In genomic region chr11:36376315-36376887, GRCh38 we compare ENCODE assay signal across 8 cellular contexts.
DNase-seq lines count a peak whose midpoint lies in the region; ATAC-seq and TF ChIP-seq lines count a peak whose summit lies in the region.

No MANE protein-coding gene starts in this region.

- ATAC-seq in naive B cell (ENCODE audit: low read depth in 2 of 2) = peak in 1 of 2 donors; percentile 6
- ATAC-seq in GM19324 (IDR thresholded peaks at IDR 0.05; ENCODE audit: low FRiP score, unreplicated experiment) = no peak
- ATAC-seq in HG02852 (IDR thresholded peaks at IDR 0.05; ENCODE audit: unreplicated experiment) = no peak

- no peak for TF ChIP-seq POLR2A in esophagus muscularis mucosa (IDR thresholded peaks at IDR 0.05; ENCODE audit: low read depth)

- H3K4me1 Mint-ChIP-seq in naive B cell = peaks cover 22 to 32% (median 26%) of the 10 kb centered on the region in 3 donors

- no peaks in the 10 kb centered on the region for H3K9me3 ChIP-seq in esophagus muscularis mucosa

- DNase-seq in NCI-H1417 (lab: John Stamatoyannopoulos, UW) = peak in 2 of 3 experiments; percentile 9 to 14
- no peak for DNase-seq in NCI-H1417 treated with DMSO at 0.1 percent for 48 hours (lab: John Stamatoyannopoulos, UW)
- DNase-seq in SW480 (ENCODE audit: low spot score) = peak; percentile 55
- no peak for DNase-seq in esophagus muscularis mucosa (ENCODE audit: extremely low spot score)
- no peak for DNase-seq in naive B cell
- DNase-seq in HuH-7.5 (ENCODE audit: low spot score) = no peak

- peak overlapping the region in 2 of 6 donors; percentile 10 to 94 for H3K27ac Mint-ChIP-seq in naive B cell

- peak overlapping the region; percentile 56 to 68 (median 57) for H3K4me3 ChIP-seq in esophagus muscularis mucosa

- H3K4me1 ChIP-seq in esophagus muscularis mucosa = peaks cover 4 to 26% (median 21%) of the 10 kb centered on the region in 4 donors

- peak overlapping the region; percentile 90 to 97 (median 94) for H3K4me3 Mint-ChIP-seq in naive B cell

- peak overlapping the region in 1 of 4 donors; percentile 21 for H3K27ac ChIP-seq in esophagus muscularis mucosa (replicated peaks in 1 of 4)

- H3K36me3 ChIP-seq in esophagus muscularis mucosa = no peaks in the 10 kb centered on the region

- no peaks in the 10 kb centered on the region for H3K36me3 Mint-ChIP-seq in naive B cell

- peaks cover 0 to 54% (median 17%) of the 10 kb centered on the region in 4 donors for H3K27me3 ChIP-seq in esophagus muscularis mucosa

- no peaks in the 10 kb centered on the region for H3K9me3 Mint-ChIP-seq in naive B cell

- TF ChIP-seq EP300 in esophagus muscularis mucosa (IDR thresholded peaks at IDR 0.05) = no peak

- WGBS in esophagus muscularis mucosa = under 1% methylated on average over 34 of the region's 46 CpGs

- peaks cover 33 to 39% (median 37%) of the 10 kb centered on the region in 3 donors for H3K27me3 Mint-ChIP-seq in naive B cell

- intact Hi-C loops in esophagus muscularis mucosa (cut with DNase I) = no loop called here

- TF ChIP-seq CTCF in esophagus muscularis mucosa (IDR thresholded peaks at IDR 0.05) = no peak

Comparison
In these comparisons a context has a peak if more than half of its experiments do, and no peak if none do; other contexts are left out.
1. DNase-seq: peak in NCI-H1417 (2 of 3) and SW480 (single experiment); none in NCI-H1417 treated with DMSO at 0.1 percent for 48 hours (single experiment), esophagus muscularis mucosa (single experiment), naive B cell (single experiment) and HuH-7.5 (single experiment).